8 cellular contexts compared by ENCODE assay signal in the genomic region with DNA sequence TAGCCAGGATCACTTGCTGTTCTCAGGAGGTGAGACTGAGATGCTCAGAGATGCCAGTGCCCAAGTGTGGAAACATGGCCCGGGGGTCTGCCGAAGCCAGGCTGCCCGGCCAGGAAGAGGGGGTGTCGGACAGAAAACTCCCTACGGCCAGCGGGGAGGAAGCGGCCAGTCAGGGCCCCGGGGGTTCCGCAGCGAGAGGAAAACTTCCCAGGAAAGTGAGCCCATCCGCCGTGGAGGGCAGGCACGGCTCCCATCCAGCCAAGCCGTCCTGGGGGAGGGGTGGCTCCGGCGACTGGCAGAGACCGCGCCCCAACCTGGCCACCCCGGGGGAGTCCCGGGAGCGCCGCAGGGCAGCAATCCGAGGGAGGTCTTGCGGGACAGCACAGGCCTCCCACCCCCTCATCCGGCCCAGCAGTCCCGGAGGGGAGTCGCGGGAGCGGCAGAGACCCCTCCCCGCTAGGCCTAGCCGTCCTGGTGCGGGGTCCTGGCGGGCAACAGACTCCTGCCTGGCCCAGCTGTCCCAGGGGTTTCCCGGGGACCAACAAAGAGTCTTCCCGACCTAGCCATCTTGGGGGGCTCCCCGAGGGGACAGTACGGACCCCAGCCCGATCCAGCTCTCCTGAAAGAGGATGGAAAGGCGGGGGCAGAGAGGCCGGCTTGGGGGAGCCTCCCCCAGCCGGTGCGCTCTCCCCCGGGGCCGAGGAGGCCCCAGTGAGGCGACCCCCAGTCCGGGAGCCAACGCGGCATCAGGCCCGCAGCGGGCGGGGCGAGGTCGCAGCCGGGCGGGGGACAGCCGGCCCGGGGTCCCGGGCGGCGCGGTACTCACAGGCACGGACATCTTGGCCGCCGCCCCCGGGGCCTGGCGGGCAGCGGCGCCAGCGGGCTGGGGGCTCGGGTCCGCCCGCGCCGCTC. TPM values are rescaled to one million over a fixed set of nuclear protein-coding genes. Genes with fewer than 3 reads are reported as not detected.
DNase-seq lines count a peak whose midpoint lies in the region; ATAC-seq and TF ChIP-seq lines count a peak whose summit lies in the region.

No MANE protein-coding gene starts in this region.

- no peak for TF ChIP-seq POLR2A in upper lobe of left lung (IDR thresholded peaks at IDR 0.05)

- DNase-seq in A673 (ENCODE audit: low spot score): no peak
- no peak for DNase-seq in cardiac fibroblast (ENCODE audit: low read depth in 2 of 2)
- DNase-seq in lower lobe of right lung: peak; percentile 63
- peak; percentile 75 to 88 for DNase-seq in upper lobe of left lung
- DNase-seq in stimulated activated CD4-positive, alpha-beta T cell treated with anti-CD3 and anti-CD28 coated beads, Interleukin-15, amount 100 ng/mL, for 24 hours: no peak
- DNase-seq in NCI-H774 (lab: John Stamatoyannopoulos, UW): no peak

- CTCF ChIA-PET in A673 (lab: Charles Lee): no interaction called here

- no peak for TF ChIP-seq CTCF in A673 (conservative IDR thresholded peaks at IDR 0.05; ENCODE audit: low read depth, low read length)
- TF ChIP-seq CTCF in cardiac fibroblast (IDR thresholded peaks at IDR 0.05; ENCODE audit: low read depth, low read length): no peak
- no peak for TF ChIP-seq CTCF in lower lobe of right lung (IDR thresholded peaks at IDR 0.05)
- TF ChIP-seq CTCF in upper lobe of left lung (IDR thresholded peaks at IDR 0.05): no peak

- no TSS peak for BruUV-seq in A673 (replicated peaks; lab: Mats Ljungman, UMichigan)

- intact Hi-C loops in A673 (cut with micrococcal nuclease; ENCODE audit: unreplicated experiment): no loop called here
- intact Hi-C loops in lower lobe of right lung (cut with DNase I): no loop called here

- H3K36me3 ChIP-seq in A673 (ENCODE audit: insufficient read depth, low read length, poor library complexity, severe bottlenecking) (no peaks in the 10 kb centered on the region), lower lobe of right lung (no peaks in the 10 kb centered on the region), upper lobe of left lung (peaks cover 0 to 6% (median 0%) of the 10 kb centered on the region in 4 donors)

- H3K4me3 ChIP-seq in A673 (ENCODE audit: low read depth, low read length, poor library complexity, severe bottlenecking) (peak overlapping the region; percentile 97), cardiac fibroblast (replicated peaks in 1 of 2; ENCODE audit: low read depth in 2 of 2, low read length in 2 of 2) (peak overlapping the region; percentile 96 to 98), lower lobe of right lung (peak overlapping the region; percentile 98), upper lobe of left lung (peak overlapping the region; percentile 84 to 96 (median 95))

- POLR2A ChIA-PET in A673 (lab: Charles Lee; ENCODE audit: low non-redundant PET): no interaction called here

- H3K27me3 ChIP-seq in A673 (replicated peaks; ENCODE audit: insufficient read depth, low read depth, low read length, poor library complexity) (no peaks in the 10 kb centered on the region), lower lobe of right lung (ENCODE audit: low read depth) (peaks cover 6% of the 10 kb centered on the region), upper lobe of left lung (peaks cover 0 to 14% (median 3%) of the 10 kb centered on the region in 4 donors)

- H3K9me3 ChIP-seq in A673 (ENCODE audit: low read depth, low read length, poor library complexity, severe bottlenecking) (no peaks in the 10 kb centered on the region), lower lobe of right lung (no peaks in the 10 kb centered on the region), upper lobe of left lung (no peaks in the 10 kb centered on the region)

- ATAC-seq in GM18909 (IDR thresholded peaks at IDR 0.05; ENCODE audit: poor library complexity, unreplicated experiment) (peak; percentile 29), HG03342 (IDR thresholded peaks at IDR 0.05; ENCODE audit: unreplicated experiment) (peak; percentile 23), lower lobe of right lung (peak; percentile 31 to 56), upper lobe of left lung (ENCODE audit: low FRiP score in 2 of 2) (peak; percentile 28 to 38)

- 1 to 3% methylated on average over 37 to 43 of the region's 74 CpGs for WGBS in upper lobe of left lung, 2 donors

- H3K27ac ChIP-seq in A673 (ENCODE audit: low read depth, low read length, poor library complexity, severe bottlenecking) (peak overlapping the region; percentile 83), lower lobe of right lung (peak overlapping the region; percentile 92), upper lobe of left lung (peak overlapping the region; percentile 92 to 97 (median 94))

- no peak for TF ChIP-seq EP300 in upper lobe of left lung (IDR thresholded peaks at IDR 0.05)

- H3K4me1 ChIP-seq in A673 (ENCODE audit: insufficient read depth, low read length, poor library complexity, severe bottlenecking) (peaks cover 23% of the 10 kb centered on the region), lower lobe of right lung (peaks cover 54% of the 10 kb centered on the region), upper lobe of left lung (peaks cover 47 to 68% (median 51%) of the 10 kb centered on the region in 4 donors)

RNA-seq across cellular contexts. Expression of a gene that starts 13.8 kb away (rescaled TPM):
- total RNA-seq in A673 (2021) (42.2 and 47.3 TPM in 2 replicates), lower lobe of right lung (65.1 TPM), upper lobe of left lung (10 to 100 TPM; 32.9 to 87.2 (median 61.7) TPM)

RNA-seq across cellular contexts. Expression of a gene that starts 46.5 kb away (rescaled TPM):
- total RNA-seq in A673 (2021) (not detected in 2 replicates), lower lobe of right lung (not detected), upper lobe of left lung (10 to 100 TPM in 1 of 6 donors, 1 to 10 TPM in 1, not detected in 4; 5.1 to 11.3 TPM)

RNA-seq across cellular contexts. Expression of a gene that starts 58.3 kb away (rescaled TPM):
- total RNA-seq in A673 (2021): not detected in 2 replicates
- total RNA-seq in lower lobe of right lung: 0.44 TPM
- 10 to 100 TPM in 1 of 6 donors, 1 to 10 TPM in 1, not detected in 4; 9.8 to 15.9 TPM for total RNA-seq in upper lobe of left lung

Comparison
In these comparisons a context has a peak if more than half of its experiments do, and no peak if none do; other contexts are left out.
1. DNase-seq: peak in lower lobe of right lung (single experiment) and upper lobe of left lung (2 of 2); none in A673 (single experiment), cardiac fibroblast (0 of 2), stimulated activated CD4-positive, alpha-beta T cell treated with anti-CD3 and anti-CD28 coated beads, Interleukin-15, amount 100 ng/mL, for 24 hours (single experiment) and NCI-H774 (single experiment).
2. Peak in every context shown above with its lines, with median percentiles within 50 percentile points of each other: H3K27ac ChIP-seq, H3K4me3 ChIP-seq and ATAC-seq.